In the genomic region with DNA sequence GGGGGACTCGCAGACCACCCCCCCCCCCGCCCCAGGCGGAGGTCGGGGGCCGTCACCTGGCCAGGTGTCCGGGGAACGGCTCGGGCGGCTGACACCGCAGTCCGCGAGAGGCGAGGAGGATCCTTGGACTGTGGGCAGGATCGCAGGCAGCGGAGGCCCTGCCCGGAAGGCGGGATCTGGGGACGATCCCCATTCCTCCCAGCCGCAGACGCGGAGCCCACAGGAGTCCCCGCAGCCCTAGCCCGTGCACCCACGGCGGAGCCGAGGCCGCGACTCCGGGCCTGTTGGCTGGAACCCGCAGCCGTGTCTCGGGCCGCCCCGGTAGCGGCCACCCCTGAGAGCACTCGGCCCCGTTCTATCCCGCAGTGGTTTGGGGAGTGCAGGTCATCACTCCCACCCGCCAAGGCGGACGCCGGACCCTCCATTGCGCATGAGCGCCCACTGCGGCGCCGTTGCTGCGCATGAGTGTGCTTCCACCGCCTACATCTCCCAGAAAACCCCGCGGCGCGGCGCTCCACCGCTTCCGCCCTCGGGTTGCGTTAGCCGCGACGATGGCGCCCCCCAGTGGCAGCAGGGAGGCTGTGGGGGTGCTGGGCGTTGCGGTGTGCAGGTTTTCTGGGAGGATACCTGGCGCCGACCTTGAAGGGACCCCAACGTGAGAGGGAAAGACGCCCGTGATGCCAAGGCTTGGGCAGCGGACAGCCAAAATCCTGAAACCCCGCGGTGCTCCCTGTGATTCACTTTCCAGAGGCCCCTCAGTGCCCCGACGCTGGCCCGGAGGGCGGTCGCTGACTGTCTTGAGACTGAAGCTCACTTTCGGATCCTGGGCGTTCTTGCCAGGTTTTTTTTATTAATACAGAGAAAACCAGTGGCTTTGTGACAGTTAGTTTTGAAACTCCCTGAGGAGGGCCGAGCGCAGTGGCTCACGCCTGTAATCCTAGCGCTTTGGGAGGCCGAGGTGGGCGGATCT, we compare ENCODE assay signal across 8 cellular contexts. TPM values are rescaled to one million over a fixed set of nuclear protein-coding genes. Genes with fewer than 3 reads are reported as not detected.
DNase-seq lines count a peak whose midpoint lies in the region; ATAC-seq, FAIRE-seq and TF ChIP-seq lines count a peak whose summit lies in the region.

No MANE protein-coding gene starts in this region.

- H3K36me3 Mint-ChIP-seq in activated B cell treated with CpG ODN at 0.5 μM for 24 hours (ENCODE audit: low read depth): peaks cover 4% of the 10 kb centered on the region

- H3K9me3 Mint-ChIP-seq in activated B cell treated with CpG ODN at 0.5 μM for 24 hours: peaks cover 3% of the 10 kb centered on the region

- TF ChIP-seq POLR2A in GM12891 (IDR thresholded peaks at IDR 0.05; ENCODE audit: low read depth, low read length): no peak

- peak overlapping the region; percentile 70 to 94 for H3K4me3 ChIP-seq in cardiac fibroblast (replicated peaks in 1 of 2; ENCODE audit: low read depth in 2 of 2, low read length in 2 of 2)
- peak overlapping the region; percentile 65 to 77 for H3K4me3 ChIP-seq in small intestine (ENCODE audit: low read depth in 1 of 2, low read length in 2 of 2)

- peak overlapping the region; percentile 82 for H3K4me3 Mint-ChIP-seq in activated B cell treated with CpG ODN at 0.5 μM for 24 hours

- H3K27me3 ChIP-seq in small intestine (ENCODE audit: control insufficient read depth in 2 of 2, insufficient read depth in 2 of 2, low read length in 2 of 2): no peaks in the 10 kb centered on the region

- whole genome bisulfite sequencing in small intestine, 3 donors: 3 to 4% (median 3%) methylated on average over 73 to 85 of the region's 85 CpGs

- peaks cover 2% of the 10 kb centered on the region for H3K9me3 ChIP-seq in small intestine (ENCODE audit: control insufficient read depth, low read depth)

- intact Hi-C loops in activated B cell treated with CpG ODN at 0.5 μM for 24 hours (cut with micrococcal nuclease): loop anchor here (1.0 to 10.0 kb wide), 12 partner anchors 133 to 1763 kb away; partner anchors contain the start of genes ERVK3-1, TRAPPC2B, ZBTB45 and ZNF256

- POLR2A ChIA-PET in activated B cell treated with CpG ODN at 0.5 μM for 24 hours (lab: Charles Lee): interaction anchor here (0.6 to 0.9 kb wide), 3 partner anchors 24 to 201 kb away, joined by 3 read pairs; no protein-coding TSS in a partner anchor

- H3K27ac Mint-ChIP-seq in activated B cell treated with CpG ODN at 0.5 μM for 24 hours: peak overlapping the region; percentile 70

- TF ChIP-seq CTCF in activated B cell treated with CpG ODN at 0.5 μM for 24 hours (IDR thresholded peaks at IDR 0.05) (peak; percentile 16), cardiac fibroblast (IDR thresholded peaks at IDR 0.05; ENCODE audit: low read depth, low read length) (peak; percentile 94)

- DNase-seq in GM12891 (ENCODE audit: insufficient read length, low spot score): peak; percentile 85
- DNase-seq in NCI-H2029 treated with DMSO at 0.1 percent for 48 hours (lab: John Stamatoyannopoulos, UW): peak; percentile 68
- DNase-seq in activated B cell treated with CpG ODN at 0.5 μM for 24 hours: peak; percentile 99
- peak; percentile 95 to 96 for DNase-seq in cardiac fibroblast (ENCODE audit: low read depth in 2 of 2)
- DNase-seq in iPS-NIHi7 (ENCODE audit: extremely low spot score): peak; percentile 97
- DNase-seq in small intestine: peak; percentile 93

- CTCF ChIA-PET in activated B cell treated with CpG ODN at 0.5 μM for 24 hours (lab: Charles Lee): interaction anchor here (0.6 to 1.7 kb wide), 4 partner anchors 27 to 748 kb away, joined by 3 to 10 read pairs (median 4); no protein-coding TSS in a partner anchor

- FAIRE-seq in GM12891 (lab: Jason Lieb, UNC) (peak; percentile 94), small intestine (lab: Jason Lieb, UNC) (no peak)

- H3K36me3 ChIP-seq in small intestine (ENCODE audit: control insufficient read depth in 2 of 2, insufficient read depth in 2 of 2, low read length in 2 of 2): no peaks in the 10 kb centered on the region

- ATAC-seq in HG02798 (IDR thresholded peaks at IDR 0.05; ENCODE audit: poor library complexity, unreplicated experiment) (peak; percentile 88), activated B cell treated with CpG ODN at 0.5 μM for 24 hours (ENCODE audit: low read depth) (peak; percentile 82), HG02885 (IDR thresholded peaks at IDR 0.05; ENCODE audit: poor library complexity, unreplicated experiment) (no peak)

- peaks cover 2 to 4% of the 10 kb centered on the region in 2 donors for H3K4me1 ChIP-seq in small intestine (ENCODE audit: control insufficient read depth in 2 of 2, insufficient read depth in 1 of 2, low read depth in 1 of 2, low read length in 1 of 2)

- H3K27me3 Mint-ChIP-seq in activated B cell treated with CpG ODN at 0.5 μM for 24 hours: no peaks in the 10 kb centered on the region

- peaks cover 12% of the 10 kb centered on the region for H3K4me1 Mint-ChIP-seq in activated B cell treated with CpG ODN at 0.5 μM for 24 hours

- H3K27ac ChIP-seq in small intestine (ENCODE audit: low read depth in 1 of 2, low read length in 1 of 2): peak overlapping the region; percentile 77 to 89

TF ChIP-seq in GM12891, 5 proteins besides CTCF, POLR2A, EP300 and RAD21:
- TF ChIP-seq PAX5 (IDR thresholded peaks at IDR 0.05; ENCODE audit: insufficient read depth, low read length, severe bottlenecking): peak; percentile 62
- TF ChIP-seq POU2F2 (IDR thresholded peaks at IDR 0.05; ENCODE audit: low read depth, low read length): peak; percentile 29; the same call in 1 of the 2 replicates
- TF ChIP-seq TAF1 (IDR thresholded peaks at IDR 0.05; ENCODE audit: low read depth, low read length): no peak
- peak; percentile 35; the same call in 1 of the 2 replicates for TF ChIP-seq SPI1 (IDR thresholded peaks at IDR 0.05; ENCODE audit: low read depth, low read length)
- no peak for TF ChIP-seq POLR2AphosphoS5 (IDR thresholded peaks at IDR 0.05; ENCODE audit: low read depth, low read length)

RNA-seq across cellular contexts. Expression of gene ZNF329, which starts 4.4 kb away (rescaled TPM):
- polyA plus RNA-seq in GM12891 (2012; ENCODE audit: low read depth, missing spikeins): 1.7 TPM
- total RNA-seq in activated B cell treated with CpG ODN at 0.5 μM for 24 hours: 9.7 and 10.8 TPM in 2 replicates
- 1 to 10 TPM; 1.1 to 3.7 (median 1.6) TPM for polyA plus RNA-seq in small intestine

RNA-seq across cellular contexts. Expression of gene ZNF274, which starts 27.9 kb away (rescaled TPM):
- 14.1 TPM for polyA plus RNA-seq in GM12891 (2012; ENCODE audit: low read depth, missing spikeins)
- total RNA-seq in activated B cell treated with CpG ODN at 0.5 μM for 24 hours: 47.2 and 50.3 TPM in 2 replicates
- 10 to 100 TPM; 13.6 to 24.6 (median 20.8) TPM for polyA plus RNA-seq in small intestine

RNA-seq across cellular contexts. Expression of gene ZSCAN18, which starts 56.9 kb away (rescaled TPM):
- 7.0 TPM for polyA plus RNA-seq in GM12891 (2012; ENCODE audit: low read depth, missing spikeins)
- total RNA-seq in activated B cell treated with CpG ODN at 0.5 μM for 24 hours: 40.8 and 49.8 TPM in 2 replicates
- polyA plus RNA-seq in small intestine: 10 to 100 TPM in 1 of 3 donors, 1 to 10 TPM in 2; 6.3 to 28.0 (median 8.9) TPM
